Comparison of ENCODE assay signal across 1 cellular context in the genomic region with DNA sequence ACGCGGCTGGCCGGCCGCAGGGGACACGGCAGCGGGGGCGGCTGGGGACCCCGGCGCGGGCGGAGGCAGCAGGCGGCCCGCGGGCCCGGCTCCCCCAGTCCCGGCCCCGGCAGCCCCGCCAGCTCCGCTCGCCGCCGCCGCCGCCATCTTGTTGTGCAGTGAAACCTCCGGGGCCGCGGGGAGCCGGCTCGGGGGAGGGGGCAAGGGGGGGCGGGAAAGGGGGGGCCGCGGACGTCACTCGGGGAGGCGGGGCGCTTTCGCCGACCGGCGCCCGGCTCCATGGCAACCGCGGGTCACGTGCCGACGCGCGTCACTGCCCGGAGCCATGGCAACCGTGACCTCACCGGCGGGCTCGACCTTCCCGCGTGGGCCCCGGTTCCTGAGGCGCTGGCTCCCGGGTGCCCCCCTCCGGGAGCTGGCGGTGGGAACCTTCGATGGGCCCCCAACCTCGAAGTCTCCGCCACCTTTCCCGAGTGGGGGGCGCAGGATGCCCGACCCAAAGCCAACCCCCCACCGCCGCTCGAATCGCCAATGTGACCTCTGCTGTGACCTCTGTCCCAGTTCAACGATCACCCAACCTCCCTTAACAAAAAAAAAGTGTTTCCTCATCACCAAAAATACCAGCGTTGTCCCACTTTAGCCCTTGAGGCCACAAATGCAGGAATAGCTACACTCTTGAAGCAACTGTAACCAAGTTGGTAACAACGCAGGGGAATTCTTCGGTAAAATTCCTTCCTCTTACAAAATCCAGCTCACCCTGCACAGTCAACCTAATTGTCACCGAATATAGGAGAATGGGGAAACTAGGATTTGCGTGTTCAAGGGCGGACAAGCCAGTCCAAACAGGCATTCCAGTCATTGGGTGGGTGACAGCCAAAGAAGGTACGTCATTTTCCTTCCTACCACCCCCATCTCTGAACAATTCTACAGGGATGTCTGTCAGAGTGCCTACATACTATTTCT.
A peak's percentile ranks its signal among the peaks of the same experiment; 100 is the strongest.
TF ChIP-seq lines count a peak whose summit lies in the region.

A gene (minus strand): TSS at position 160 of the 963 bp plus-strand sequence. CDS start 13 bp downstream, at position 147.

TF ChIP-seq in K562, 482 proteins besides CTCF, POLR2A, EP300 and RAD21 (continued from another document and continues in another):
- TF ChIP-seq, protein P1, sequence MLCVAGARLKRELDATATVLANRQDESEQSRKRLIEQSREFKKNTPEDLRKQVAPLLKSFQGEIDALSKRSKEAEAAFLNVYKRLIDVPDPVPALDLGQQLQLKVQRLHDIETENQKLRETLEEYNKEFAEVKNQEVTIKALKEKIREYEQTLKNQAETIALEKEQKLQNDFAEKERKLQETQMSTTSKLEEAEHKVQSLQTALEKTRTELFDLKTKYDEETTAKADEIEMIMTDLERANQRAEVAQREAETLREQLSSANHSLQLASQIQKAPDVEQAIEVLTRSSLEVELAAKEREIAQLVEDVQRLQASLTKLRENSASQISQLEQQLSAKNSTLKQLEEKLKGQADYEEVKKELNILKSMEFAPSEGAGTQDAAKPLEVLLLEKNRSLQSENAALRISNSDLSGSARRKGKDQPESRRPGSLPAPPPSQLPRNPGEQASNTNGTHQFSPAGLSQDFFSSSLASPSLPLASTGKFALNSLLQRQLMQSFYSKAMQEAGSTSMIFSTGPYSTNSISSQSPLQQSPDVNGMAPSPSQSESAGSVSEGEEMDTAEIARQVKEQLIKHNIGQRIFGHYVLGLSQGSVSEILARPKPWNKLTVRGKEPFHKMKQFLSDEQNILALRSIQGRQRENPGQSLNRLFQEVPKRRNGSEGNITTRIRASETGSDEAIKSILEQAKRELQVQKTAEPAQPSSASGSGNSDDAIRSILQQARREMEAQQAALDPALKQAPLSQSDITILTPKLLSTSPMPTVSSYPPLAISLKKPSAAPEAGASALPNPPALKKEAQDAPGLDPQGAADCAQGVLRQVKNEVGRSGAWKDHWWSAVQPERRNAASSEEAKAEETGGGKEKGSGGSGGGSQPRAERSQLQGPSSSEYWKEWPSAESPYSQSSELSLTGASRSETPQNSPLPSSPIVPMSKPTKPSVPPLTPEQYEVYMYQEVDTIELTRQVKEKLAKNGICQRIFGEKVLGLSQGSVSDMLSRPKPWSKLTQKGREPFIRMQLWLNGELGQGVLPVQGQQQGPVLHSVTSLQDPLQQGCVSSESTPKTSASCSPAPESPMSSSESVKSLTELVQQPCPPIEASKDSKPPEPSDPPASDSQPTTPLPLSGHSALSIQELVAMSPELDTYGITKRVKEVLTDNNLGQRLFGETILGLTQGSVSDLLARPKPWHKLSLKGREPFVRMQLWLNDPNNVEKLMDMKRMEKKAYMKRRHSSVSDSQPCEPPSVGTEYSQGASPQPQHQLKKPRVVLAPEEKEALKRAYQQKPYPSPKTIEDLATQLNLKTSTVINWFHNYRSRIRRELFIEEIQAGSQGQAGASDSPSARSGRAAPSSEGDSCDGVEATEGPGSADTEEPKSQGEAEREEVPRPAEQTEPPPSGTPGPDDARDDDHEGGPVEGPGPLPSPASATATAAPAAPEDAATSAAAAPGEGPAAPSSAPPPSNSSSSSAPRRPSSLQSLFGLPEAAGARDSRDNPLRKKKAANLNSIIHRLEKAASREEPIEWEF (CRISPR knock-in tag; IDR thresholded peaks at IDR 0.05) = no peak
- TF ChIP-seq, protein P2, sequence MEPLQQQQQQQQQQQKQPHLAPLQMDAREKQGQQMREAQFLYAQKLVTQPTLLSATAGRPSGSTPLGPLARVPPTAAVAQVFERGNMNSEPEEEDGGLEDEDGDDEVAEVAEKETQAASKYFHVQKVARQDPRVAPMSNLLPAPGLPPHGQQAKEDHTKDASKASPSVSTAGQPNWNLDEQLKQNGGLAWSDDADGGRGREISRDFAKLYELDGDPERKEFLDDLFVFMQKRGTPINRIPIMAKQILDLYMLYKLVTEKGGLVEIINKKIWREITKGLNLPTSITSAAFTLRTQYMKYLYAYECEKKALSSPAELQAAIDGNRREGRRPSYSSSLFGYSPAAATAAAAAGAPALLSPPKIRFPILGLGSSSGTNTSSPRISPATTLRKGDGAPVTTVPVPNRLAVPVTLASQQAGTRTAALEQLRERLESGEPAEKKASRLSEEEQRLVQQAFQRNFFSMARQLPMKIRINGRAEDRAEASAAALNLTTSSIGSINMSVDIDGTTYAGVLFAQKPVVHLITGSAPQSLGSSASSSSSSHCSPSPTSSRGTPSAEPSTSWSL (CRISPR knock-in tag; IDR thresholded peaks at IDR 0.05; ENCODE audit: borderline replicate concordance) = no peak
- peak; percentile 38; the same call in 1 of the 2 replicates for TF ChIP-seq ETV1 (tag; conservative IDR thresholded peaks at IDR 0.05; ENCODE audit: low read depth)
- TF ChIP-seq SMARCA5 (IDR thresholded peaks at IDR 0.05) = 0 out of 2 replicates have a peak, but pooled peaks have one; percentile 21
- TF ChIP-seq, protein P3, sequence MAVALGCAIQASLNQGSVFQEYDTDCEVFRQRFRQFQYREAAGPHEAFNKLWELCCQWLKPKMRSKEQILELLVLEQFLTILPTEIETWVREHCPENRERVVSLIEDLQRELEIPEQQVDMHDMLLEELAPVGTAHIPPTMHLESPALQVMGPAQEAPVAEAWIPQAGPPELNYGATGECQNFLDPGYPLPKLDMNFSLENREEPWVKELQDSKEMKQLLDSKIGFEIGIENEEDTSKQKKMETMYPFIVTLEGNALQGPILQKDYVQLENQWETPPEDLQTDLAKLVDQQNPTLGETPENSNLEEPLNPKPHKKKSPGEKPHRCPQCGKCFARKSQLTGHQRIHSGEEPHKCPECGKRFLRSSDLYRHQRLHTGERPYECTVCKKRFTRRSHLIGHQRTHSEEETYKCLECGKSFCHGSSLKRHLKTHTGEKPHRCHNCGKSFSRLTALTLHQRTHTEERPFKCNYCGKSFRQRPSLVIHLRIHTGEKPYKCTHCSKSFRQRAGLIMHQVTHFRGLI (CRISPR knock-in tag; IDR thresholded peaks at IDR 0.05) = no peak
- TF ChIP-seq MXI1 (IDR thresholded peaks at IDR 0.05; ENCODE audit: low read depth, low read length) = peak; percentile 99
- 0 out of 2 replicates have a peak, but pooled peaks have one; percentile 40 for TF ChIP-seq CBFB (CRISPR knock-in tag; IDR thresholded peaks at IDR 0.05)
- TF ChIP-seq, protein P4, sequence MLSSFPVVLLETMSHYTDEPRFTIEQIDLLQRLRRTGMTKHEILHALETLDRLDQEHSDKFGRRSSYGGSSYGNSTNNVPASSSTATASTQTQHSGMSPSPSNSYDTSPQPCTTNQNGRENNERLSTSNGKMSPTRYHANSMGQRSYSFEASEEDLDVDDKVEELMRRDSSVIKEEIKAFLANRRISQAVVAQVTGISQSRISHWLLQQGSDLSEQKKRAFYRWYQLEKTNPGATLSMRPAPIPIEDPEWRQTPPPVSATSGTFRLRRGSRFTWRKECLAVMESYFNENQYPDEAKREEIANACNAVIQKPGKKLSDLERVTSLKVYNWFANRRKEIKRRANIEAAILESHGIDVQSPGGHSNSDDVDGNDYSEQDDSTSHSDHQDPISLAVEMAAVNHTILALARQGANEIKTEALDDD (IDR thresholded peaks at IDR 0.05) = no peak
- peak; percentile 89 for TF ChIP-seq ZNF589 (CRISPR knock-in tag; IDR thresholded peaks at IDR 0.05; ENCODE audit: low read depth)
- TF ChIP-seq LCOR (CRISPR knock-in tag; IDR thresholded peaks at IDR 0.05) = peak; percentile 41; the same call in 1 of the 2 replicates
- TF ChIP-seq, protein P5, sequence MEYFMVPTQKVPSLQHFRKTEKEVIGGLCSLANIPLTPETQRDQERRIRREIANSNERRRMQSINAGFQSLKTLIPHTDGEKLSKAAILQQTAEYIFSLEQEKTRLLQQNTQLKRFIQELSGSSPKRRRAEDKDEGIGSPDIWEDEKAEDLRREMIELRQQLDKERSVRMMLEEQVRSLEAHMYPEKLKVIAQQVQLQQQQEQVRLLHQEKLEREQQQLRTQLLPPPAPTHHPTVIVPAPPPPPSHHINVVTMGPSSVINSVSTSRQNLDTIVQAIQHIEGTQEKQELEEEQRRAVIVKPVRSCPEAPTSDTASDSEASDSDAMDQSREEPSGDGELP (CRISPR knock-in tag; IDR thresholded peaks at IDR 0.05; ENCODE audit: borderline replicate concordance) = peak; percentile 71; the same call in 1 of the 2 replicates
- TF ChIP-seq KAT7 (CRISPR knock-in tag; IDR thresholded peaks at IDR 0.05; ENCODE audit: borderline replicate concordance) = no peak; the same call in 1 of the 2 replicates
- TF ChIP-seq RNF2 (IDR thresholded peaks at IDR 0.05) = peak; percentile 29; the same call in 1 of the 2 replicates
- peak; percentile 46; the same call in 1 of the 2 replicates for TF ChIP-seq SMC3 (conservative IDR thresholded peaks at IDR 0.05; ENCODE audit: insufficient read depth, low read depth, low read length)
- TF ChIP-seq CBFA2T2 (conservative IDR thresholded peaks at IDR 0.05) = peak; percentile 62
- TF ChIP-seq, protein P6, sequence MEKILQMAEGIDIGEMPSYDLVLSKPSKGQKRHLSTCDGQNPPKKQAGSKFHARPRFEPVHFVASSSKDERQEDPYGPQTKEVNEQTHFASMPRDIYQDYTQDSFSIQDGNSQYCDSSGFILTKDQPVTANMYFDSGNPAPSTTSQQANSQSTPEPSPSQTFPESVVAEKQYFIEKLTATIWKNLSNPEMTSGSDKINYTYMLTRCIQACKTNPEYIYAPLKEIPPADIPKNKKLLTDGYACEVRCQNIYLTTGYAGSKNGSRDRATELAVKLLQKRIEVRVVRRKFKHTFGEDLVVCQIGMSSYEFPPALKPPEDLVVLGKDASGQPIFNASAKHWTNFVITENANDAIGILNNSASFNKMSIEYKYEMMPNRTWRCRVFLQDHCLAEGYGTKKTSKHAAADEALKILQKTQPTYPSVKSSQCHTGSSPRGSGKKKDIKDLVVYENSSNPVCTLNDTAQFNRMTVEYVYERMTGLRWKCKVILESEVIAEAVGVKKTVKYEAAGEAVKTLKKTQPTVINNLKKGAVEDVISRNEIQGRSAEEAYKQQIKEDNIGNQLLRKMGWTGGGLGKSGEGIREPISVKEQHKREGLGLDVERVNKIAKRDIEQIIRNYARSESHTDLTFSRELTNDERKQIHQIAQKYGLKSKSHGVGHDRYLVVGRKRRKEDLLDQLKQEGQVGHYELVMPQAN (IDR thresholded peaks at IDR 0.05; ENCODE audit: borderline replicate concordance) = peak; percentile 56; the same call in 1 of the 2 replicates
- 0 out of 2 replicates have a peak, but pooled peaks have one; percentile 35 for TF ChIP-seq OTX1 (CRISPR knock-in tag; IDR thresholded peaks at IDR 0.05)
- TF ChIP-seq NR1H2 (CRISPR knock-in tag; IDR thresholded peaks at IDR 0.05) = 0 out of 2 replicates have a peak, but pooled peaks have one; percentile 55
- peak; percentile 89 for TF ChIP-seq FOXJ2 (tag; IDR thresholded peaks at IDR 0.05)
- TF ChIP-seq ESRRB (CRISPR knock-in tag; IDR thresholded peaks at IDR 0.05; ENCODE audit: borderline replicate concordance) = no peak
- TF ChIP-seq, protein P7, sequence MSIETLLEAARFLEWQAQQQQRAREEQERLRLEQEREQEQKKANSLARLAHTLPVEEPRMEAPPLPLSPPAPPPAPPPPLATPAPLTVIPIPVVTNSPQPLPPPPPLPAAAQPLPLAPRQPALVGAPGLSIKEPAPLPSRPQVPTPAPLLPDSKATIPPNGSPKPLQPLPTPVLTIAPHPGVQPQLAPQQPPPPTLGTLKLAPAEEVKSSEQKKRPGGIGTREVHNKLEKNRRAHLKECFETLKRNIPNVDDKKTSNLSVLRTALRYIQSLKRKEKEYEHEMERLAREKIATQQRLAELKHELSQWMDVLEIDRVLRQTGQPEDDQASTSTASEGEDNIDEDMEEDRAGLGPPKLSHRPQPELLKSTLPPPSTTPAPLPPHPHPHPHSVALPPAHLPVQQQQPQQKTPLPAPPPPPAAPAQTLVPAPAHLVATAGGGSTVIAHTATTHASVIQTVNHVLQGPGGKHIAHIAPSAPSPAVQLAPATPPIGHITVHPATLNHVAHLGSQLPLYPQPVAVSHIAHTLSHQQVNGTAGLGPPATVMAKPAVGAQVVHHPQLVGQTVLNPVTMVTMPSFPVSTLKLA (conservative IDR thresholded peaks at IDR 0.05) = peak; percentile 51 to 78; a peak in 3 of 4 replicates
- TF ChIP-seq CREM (IDR thresholded peaks at IDR 0.05; ENCODE audit: low read depth) = peak; percentile 96
- TF ChIP-seq, protein P8, sequence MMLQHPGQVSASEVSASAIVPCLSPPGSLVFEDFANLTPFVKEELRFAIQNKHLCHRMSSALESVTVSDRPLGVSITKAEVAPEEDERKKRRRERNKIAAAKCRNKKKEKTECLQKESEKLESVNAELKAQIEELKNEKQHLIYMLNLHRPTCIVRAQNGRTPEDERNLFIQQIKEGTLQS (IDR thresholded peaks at IDR 0.05) = peak; percentile 76
- TF ChIP-seq, protein P8 (CRISPR knock-in tag; conservative IDR thresholded peaks at IDR 0.05) = no peak
- TF ChIP-seq, protein P9, sequence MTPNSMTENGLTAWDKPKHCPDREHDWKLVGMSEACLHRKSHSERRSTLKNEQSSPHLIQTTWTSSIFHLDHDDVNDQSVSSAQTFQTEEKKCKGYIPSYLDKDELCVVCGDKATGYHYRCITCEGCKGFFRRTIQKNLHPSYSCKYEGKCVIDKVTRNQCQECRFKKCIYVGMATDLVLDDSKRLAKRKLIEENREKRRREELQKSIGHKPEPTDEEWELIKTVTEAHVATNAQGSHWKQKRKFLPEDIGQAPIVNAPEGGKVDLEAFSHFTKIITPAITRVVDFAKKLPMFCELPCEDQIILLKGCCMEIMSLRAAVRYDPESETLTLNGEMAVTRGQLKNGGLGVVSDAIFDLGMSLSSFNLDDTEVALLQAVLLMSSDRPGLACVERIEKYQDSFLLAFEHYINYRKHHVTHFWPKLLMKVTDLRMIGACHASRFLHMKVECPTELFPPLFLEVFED (CRISPR knock-in tag; conservative IDR thresholded peaks at IDR 0.05) = no peak
- peak; percentile 70; the same call in 1 of the 2 replicates for TF ChIP-seq E2F3 (CRISPR knock-in tag; IDR thresholded peaks at IDR 0.05)
- no peak for TF ChIP-seq ZNF274 (IDR thresholded peaks at IDR 0.05; ENCODE audit: borderline replicate concordance, low read depth, low read length)
- TF ChIP-seq ARNT (IDR thresholded peaks at IDR 0.05) = no peak
- TF ChIP-seq ZNF586 (CRISPR knock-in tag; conservative IDR thresholded peaks at IDR 0.05) = no peak
- TF ChIP-seq RFX1 (IDR thresholded peaks at IDR 0.05) = peak; percentile 96
- TF ChIP-seq, protein P10, sequence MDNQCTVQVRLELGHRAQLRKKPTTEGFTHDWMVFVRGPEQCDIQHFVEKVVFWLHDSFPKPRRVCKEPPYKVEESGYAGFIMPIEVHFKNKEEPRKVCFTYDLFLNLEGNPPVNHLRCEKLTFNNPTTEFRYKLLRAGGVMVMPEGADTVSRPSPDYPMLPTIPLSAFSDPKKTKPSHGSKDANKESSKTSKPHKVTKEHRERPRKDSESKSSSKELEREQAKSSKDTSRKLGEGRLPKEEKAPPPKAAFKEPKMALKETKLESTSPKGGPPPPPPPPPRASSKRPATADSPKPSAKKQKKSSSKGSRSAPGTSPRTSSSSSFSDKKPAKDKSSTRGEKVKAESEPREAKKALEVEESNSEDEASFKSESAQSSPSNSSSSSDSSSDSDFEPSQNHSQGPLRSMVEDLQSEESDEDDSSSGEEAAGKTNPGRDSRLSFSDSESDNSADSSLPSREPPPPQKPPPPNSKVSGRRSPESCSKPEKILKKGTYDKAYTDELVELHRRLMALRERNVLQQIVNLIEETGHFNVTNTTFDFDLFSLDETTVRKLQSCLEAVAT (IDR thresholded peaks at IDR 0.05) = no peak
- TF ChIP-seq KLF13 (tag; IDR thresholded peaks at IDR 0.05; ENCODE audit: borderline replicate concordance, low read depth) = 0 out of 2 replicates have a peak, but pooled peaks have one; percentile 47
- TF ChIP-seq CREBBP (IDR thresholded peaks at IDR 0.05; ENCODE audit: low read depth, low read length) = no peak
- TF ChIP-seq SMARCE1 (IDR thresholded peaks at IDR 0.05) = peak; percentile 38; the same call in 1 of the 2 replicates
- no peak for TF ChIP-seq NFATC3 (IDR thresholded peaks at IDR 0.05)
